1 cellular context compared by ENCODE assay signal in the genomic region with DNA sequence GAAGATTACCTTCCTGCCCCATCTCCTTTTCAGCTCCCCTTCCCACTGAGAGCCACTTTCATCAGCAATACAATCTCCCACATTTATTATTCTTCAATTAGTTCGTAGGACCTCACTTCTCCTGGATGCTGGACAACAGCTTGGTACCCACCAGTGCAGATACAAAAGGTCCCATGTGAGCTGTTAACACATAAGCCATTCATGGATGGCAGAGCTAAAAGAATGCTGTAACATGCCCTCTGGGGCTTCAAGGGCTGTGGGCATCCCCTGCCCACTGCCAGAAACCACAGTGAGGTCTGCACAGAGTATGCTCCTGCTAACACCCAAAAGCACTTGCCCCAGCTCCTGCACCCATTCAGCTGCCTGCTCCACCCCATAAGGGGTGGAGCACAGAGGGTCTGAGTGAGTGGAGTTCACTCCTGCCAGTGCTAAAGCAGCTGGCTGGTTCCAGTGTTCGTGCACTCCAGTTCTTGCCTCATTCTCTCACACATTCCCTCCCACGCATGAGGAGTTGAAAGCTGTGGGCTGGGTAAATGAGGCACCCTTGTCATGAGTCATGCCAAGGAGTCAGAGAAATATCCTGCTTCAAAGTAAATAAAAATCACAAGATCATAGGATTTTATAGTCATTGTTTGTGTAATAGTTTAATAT.
TF ChIP-seq lines count a peak whose summit lies in the region.

No MANE protein-coding gene starts in this region.

TF ChIP-seq in HCT116, 20 proteins besides CTCF, POLR2A, EP300 and RAD21 (continued from another document):
- TF ChIP-seq, protein P1, sequence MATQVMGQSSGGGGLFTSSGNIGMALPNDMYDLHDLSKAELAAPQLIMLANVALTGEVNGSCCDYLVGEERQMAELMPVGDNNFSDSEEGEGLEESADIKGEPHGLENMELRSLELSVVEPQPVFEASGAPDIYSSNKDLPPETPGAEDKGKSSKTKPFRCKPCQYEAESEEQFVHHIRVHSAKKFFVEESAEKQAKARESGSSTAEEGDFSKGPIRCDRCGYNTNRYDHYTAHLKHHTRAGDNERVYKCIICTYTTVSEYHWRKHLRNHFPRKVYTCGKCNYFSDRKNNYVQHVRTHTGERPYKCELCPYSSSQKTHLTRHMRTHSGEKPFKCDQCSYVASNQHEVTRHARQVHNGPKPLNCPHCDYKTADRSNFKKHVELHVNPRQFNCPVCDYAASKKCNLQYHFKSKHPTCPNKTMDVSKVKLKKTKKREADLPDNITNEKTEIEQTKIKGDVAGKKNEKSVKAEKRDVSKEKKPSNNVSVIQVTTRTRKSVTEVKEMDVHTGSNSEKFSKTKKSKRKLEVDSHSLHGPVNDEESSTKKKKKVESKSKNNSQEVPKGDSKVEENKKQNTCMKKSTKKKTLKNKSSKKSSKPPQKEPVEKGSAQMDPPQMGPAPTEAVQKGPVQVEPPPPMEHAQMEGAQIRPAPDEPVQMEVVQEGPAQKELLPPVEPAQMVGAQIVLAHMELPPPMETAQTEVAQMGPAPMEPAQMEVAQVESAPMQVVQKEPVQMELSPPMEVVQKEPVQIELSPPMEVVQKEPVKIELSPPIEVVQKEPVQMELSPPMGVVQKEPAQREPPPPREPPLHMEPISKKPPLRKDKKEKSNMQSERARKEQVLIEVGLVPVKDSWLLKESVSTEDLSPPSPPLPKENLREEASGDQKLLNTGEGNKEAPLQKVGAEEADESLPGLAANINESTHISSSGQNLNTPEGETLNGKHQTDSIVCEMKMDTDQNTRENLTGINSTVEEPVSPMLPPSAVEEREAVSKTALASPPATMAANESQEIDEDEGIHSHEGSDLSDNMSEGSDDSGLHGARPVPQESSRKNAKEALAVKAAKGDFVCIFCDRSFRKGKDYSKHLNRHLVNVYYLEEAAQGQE (IDR thresholded peaks at IDR 0.05; ENCODE audit: low read depth), result no peak
- TF ChIP-seq FOSL1 (IDR thresholded peaks at IDR 0.05; ENCODE audit: low read depth), result peak; percentile 47; the same call in 1 of the 2 replicates
- no peak for TF ChIP-seq ELF1 (IDR thresholded peaks at IDR 0.05; ENCODE audit: borderline replicate concordance, low read depth)
- peak; percentile 95 for TF ChIP-seq EGR1 (IDR thresholded peaks at IDR 0.05; ENCODE audit: low read depth)
- TF ChIP-seq CEBPB (IDR thresholded peaks at IDR 0.05; ENCODE audit: low read depth), result peak; percentile 70
- TF ChIP-seq SRF (IDR thresholded peaks at IDR 0.05; ENCODE audit: low read depth), result no peak
- TF ChIP-seq SP1 (IDR thresholded peaks at IDR 0.05; ENCODE audit: low read depth), result peak; percentile 51
- 0 out of 2 replicates have a peak, but pooled peaks have one; percentile 20 for TF ChIP-seq POLR2AphosphoS5 (IDR thresholded peaks at IDR 0.05; ENCODE audit: low read depth, low read length)
- no peak for TF ChIP-seq EZH2 (IDR thresholded peaks at IDR 0.05)
- TF ChIP-seq, protein P2, sequence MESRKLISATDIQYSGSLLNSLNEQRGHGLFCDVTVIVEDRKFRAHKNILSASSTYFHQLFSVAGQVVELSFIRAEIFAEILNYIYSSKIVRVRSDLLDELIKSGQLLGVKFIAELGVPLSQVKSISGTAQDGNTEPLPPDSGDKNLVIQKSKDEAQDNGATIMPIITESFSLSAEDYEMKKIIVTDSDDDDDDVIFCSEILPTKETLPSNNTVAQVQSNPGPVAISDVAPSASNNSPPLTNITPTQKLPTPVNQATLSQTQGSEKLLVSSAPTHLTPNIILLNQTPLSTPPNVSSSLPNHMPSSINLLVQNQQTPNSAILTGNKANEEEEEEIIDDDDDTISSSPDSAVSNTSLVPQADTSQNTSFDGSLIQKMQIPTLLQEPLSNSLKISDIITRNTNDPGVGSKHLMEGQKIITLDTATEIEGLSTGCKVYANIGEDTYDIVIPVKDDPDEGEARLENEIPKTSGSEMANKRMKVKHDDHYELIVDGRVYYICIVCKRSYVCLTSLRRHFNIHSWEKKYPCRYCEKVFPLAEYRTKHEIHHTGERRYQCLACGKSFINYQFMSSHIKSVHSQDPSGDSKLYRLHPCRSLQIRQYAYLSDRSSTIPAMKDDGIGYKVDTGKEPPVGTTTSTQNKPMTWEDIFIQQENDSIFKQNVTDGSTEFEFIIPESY (IDR thresholded peaks at IDR 0.05; ENCODE audit: extremely low read depth, insufficient replicate concordance, low read length), result no peak
- TF ChIP-seq ZNF274 (IDR thresholded peaks at IDR 0.05; ENCODE audit: low read depth, low read length), result no peak
- TF ChIP-seq JUND (IDR thresholded peaks at IDR 0.05), result peak; percentile 47
- TF ChIP-seq CBX3 (IDR thresholded peaks at IDR 0.05; ENCODE audit: low read depth), result peak; percentile 29; the same call in 1 of the 2 replicates
